ENCODE assay signal across 12 cellular contexts in the genomic region with DNA sequence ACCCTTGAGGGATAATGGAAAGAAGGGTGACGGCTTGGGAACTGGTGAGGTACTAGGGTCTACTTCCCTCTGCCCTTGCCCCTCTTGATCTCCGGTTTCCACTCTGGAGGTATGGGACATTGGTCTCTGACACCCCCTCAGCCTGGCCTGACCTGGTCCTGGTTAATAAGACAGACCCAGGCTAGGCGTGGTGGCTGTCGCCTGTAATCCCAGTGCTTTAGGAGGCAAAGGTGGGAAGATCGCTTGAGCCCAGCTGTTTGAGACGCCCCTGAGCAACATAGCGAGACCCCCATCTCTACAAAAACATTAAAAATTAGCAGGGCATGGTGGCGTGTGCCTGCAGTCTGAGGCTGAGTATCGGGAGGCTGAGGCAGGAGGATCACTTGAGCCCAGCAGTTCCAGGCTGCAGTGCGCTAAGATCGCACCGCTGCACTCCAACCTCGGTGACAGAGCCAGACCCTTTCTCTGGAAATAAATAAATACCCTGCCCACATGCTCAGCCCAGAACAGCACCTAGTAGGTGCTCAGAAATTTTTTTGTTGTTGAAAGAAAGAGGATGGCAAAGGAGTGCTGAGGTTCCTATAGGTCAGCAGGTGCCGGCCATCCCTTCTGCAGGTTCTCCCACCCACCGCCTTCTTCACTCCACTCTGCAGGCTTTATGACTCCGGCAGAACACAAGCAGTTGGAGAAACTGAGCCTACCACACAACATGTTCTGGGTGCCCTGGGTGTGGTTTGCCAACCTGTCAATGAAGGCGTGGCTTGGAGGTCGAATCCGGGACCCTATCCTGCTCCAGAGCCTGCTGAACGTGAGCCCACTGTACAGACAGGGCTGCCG. TPM values are rescaled to one million over a fixed set of nuclear protein-coding genes. Genes with fewer than 3 reads are reported as not detected.
DNase-seq lines count a peak whose midpoint lies in the region; ATAC-seq and TF ChIP-seq lines count a peak whose summit lies in the region.
"Had no signal": no experiment of that assay in that cellular context is flagged by ENCODE, and none has a peak within 500 bp of the region (broad histone marks: within the 10 kb centered on the region; RNA-seq: fewer than 3 reads in every experiment).

No MANE protein-coding gene starts in this region.

- peak in 1 of 4 experiments; percentile 1 for ATAC-seq in T-cell (replicated peaks in 1 of 4)
- ATAC-seq in gastroesophageal sphincter, result no peak
- no peak for ATAC-seq in HG02981 (IDR thresholded peaks at IDR 0.05; ENCODE audit: unreplicated experiment)
- ATAC-seq: body of pancreas had no signal

- POLR2A ChIA-PET in T-cell (lab: Charles Lee), result interaction anchor here in 1 of 2 donors (0.6 kb wide), 1 partner anchor 11 kb away, joined by 3 read pairs; a partner anchor contains a TSS

- H3K27me3 Mint-ChIP-seq in CD14-positive monocyte (ENCODE audit: low read depth in 3 of 3) (peaks cover 0 to 3% (median 1%) of the 10 kb centered on the region in 3 donors), T-cell (peaks cover 5 to 30% of the 10 kb centered on the region in 2 donors), progenitor cell of endocrine pancreas (peaks cover 24% of the 10 kb centered on the region)

- WGBS in gastroesophageal sphincter (ENCODE audit: low coverage in 1 of 2), 2 donors, result 91 to 100% methylated on average over 3 to 11 of the region's 21 CpGs

- H3K4me3 ChIP-seq in gastroesophageal sphincter, result peak overlapping the region in 1 of 2 donors; percentile 54
- H3K4me3 ChIP-seq: body of pancreas had no signal

- H3K36me3 Mint-ChIP-seq in CD14-positive monocyte (peaks cover 40 to 60% of the 10 kb centered on the region in 2 donors), T-cell (no peaks in the 10 kb centered on the region), progenitor cell of endocrine pancreas (ENCODE audit: insufficient read depth) (peaks cover 2% of the 10 kb centered on the region)

- peaks cover 0 to 38% (median 11%) of the 10 kb centered on the region in 3 donors for H3K4me1 ChIP-seq in gastroesophageal sphincter

- H3K27ac ChIP-seq in gastroesophageal sphincter, result peak overlapping the region in 3 of 4 donors; percentile 78 to 83 (median 82)

- TF ChIP-seq CTCF in CD14-positive monocyte (IDR thresholded peaks at IDR 0.05) (no peak), gastroesophageal sphincter (IDR thresholded peaks at IDR 0.05) (no peak), progenitor cell of endocrine pancreas (IDR thresholded peaks at IDR 0.05; ENCODE audit: unreplicated experiment) (no peak)

- no peaks in the 10 kb centered on the region for H3K9me3 ChIP-seq in gastroesophageal sphincter
- H3K9me3 ChIP-seq: body of pancreas had no signal

- peaks cover 36% of the 10 kb centered on the region for H3K27me3 ChIP-seq in gastroesophageal sphincter
- H3K27me3 ChIP-seq: body of pancreas had no signal

- peaks cover 55% of the 10 kb centered on the region for H3K4me1 Mint-ChIP-seq in CD14-positive monocyte
- peaks cover under 1 to 9% (median 2%) of the 10 kb centered on the region in 3 donors for H3K4me1 Mint-ChIP-seq in T-cell
- no peaks in the 10 kb centered on the region for H3K4me1 Mint-ChIP-seq in progenitor cell of endocrine pancreas (ENCODE audit: low read depth)

- CTCF ChIA-PET in T-cell (lab: Charles Lee), result no interaction called here

- no peak for TF ChIP-seq POLR2A in gastroesophageal sphincter (IDR thresholded peaks at IDR 0.05)

- peak overlapping the region; percentile 68 to 95 (median 91) for H3K27ac Mint-ChIP-seq in CD14-positive monocyte
- H3K27ac Mint-ChIP-seq in T-cell, result no peak overlapping the region
- H3K27ac Mint-ChIP-seq in progenitor cell of endocrine pancreas, result no peak overlapping the region

- DNase-seq in CD14-positive monocyte (ENCODE audit: low spot score), result no peak
- DNase-seq in T-cell, result peak in 1 of 34 experiments; percentile 23
- no peak for DNase-seq in progenitor cell of endocrine pancreas (ENCODE audit: low spot score, unreplicated experiment)
- no peak for DNase-seq in NCI-H524 treated with DMSO at 0.1 percent for 48 hours (lab: John Stamatoyannopoulos, UW)
- no peak for DNase-seq in NCI-H1694 treated with DMSO at 0.1 percent for 48 hours (lab: John Stamatoyannopoulos, UW)
- no peak for DNase-seq in NCI-H2196 treated with DMSO at 0.1 percent for 48 hours (lab: John Stamatoyannopoulos, UW; ENCODE audit: unreplicated experiment)
- DNase-seq: DMS 273 treated with DMSO at 0.1 percent for 48 hours; stimulated activated CD8-positive, alpha-beta memory T cell treated with anti-CD3 and anti-CD28 coated beads, Interleukin-4, amount 100 ng/mL, for 48 hours had no signal

- TF ChIP-seq EP300 in gastroesophageal sphincter (IDR thresholded peaks at IDR 0.05), result no peak

- H3K4me3 Mint-ChIP-seq in CD14-positive monocyte, result peak overlapping the region; percentile 82 to 86
- peak overlapping the region in 2 of 3 donors; percentile 31 to 55 for H3K4me3 Mint-ChIP-seq in T-cell
- peak overlapping the region; percentile 24 for H3K4me3 Mint-ChIP-seq in progenitor cell of endocrine pancreas (ENCODE audit: low read depth)

- intact Hi-C loops in CD14-positive monocyte (cut with micrococcal nuclease), result loop anchor here in 1 of 2 donors (5.0 kb wide), 1 partner anchor 149 kb away; no protein-coding TSS in a partner anchor

- H3K9me3 Mint-ChIP-seq in CD14-positive monocyte (peaks cover 0 to 3% (median 0%) of the 10 kb centered on the region in 7 donors), T-cell (no peaks in the 10 kb centered on the region), progenitor cell of endocrine pancreas (ENCODE audit: low read depth) (no peaks in the 10 kb centered on the region)

- H3K36me3 ChIP-seq in gastroesophageal sphincter, result peaks cover 0 to 38% of the 10 kb centered on the region in 2 donors

RNA-seq across cellular contexts. Expression of a gene that starts 6.3 kb away (rescaled TPM):
- polyA plus RNA-seq in CD14-positive monocyte, result 1 to 10 TPM; 5.9 to 7.4 TPM
- total RNA-seq in T-cell, result under 1 TPM in 3 of 5 donors, not detected in 2; 0.07 to 0.23 (median 0.13) TPM
- total RNA-seq in gastroesophageal sphincter, result 1 to 10 TPM; 3.0 to 4.0 (median 3.4) TPM
- total RNA-seq in progenitor cell of endocrine pancreas, result 0.34 and 0.44 TPM in 2 replicates
- total RNA-seq: T-helper 2 cell treated with Interferon-gamma antibody and Interleukin-4, amounts not matched to agents 100 ng/mL and 5 ng/mL, for 36 hours had no signal

RNA-seq across cellular contexts. Expression of a gene that starts 11.0 kb away (rescaled TPM):
- polyA plus RNA-seq in CD14-positive monocyte, result over 10,000 TPM in 1 of 2 donors, 1,000 to 10,000 TPM in 1; 8,968 to 11,239 TPM
- total RNA-seq in T-cell (1,000 to 10,000 TPM in 2 of 5 donors, 100 to 1,000 TPM in 3; 575 to 1,574 (median 654) TPM), gastroesophageal sphincter (1,000 to 10,000 TPM; 1,945 to 2,292 (median 2,070) TPM), progenitor cell of endocrine pancreas (1,669 and 1,699 TPM in 2 replicates)

RNA-seq across cellular contexts. Expression of a gene that starts 39.0 kb away (rescaled TPM):
- not detected for polyA plus RNA-seq in CD14-positive monocyte
- under 1 TPM in 2 of 5 donors, not detected in 3; 0.12 to 0.28 TPM for total RNA-seq in T-cell
- 10 to 100 TPM; 11.5 to 22.1 (median 14.7) TPM for total RNA-seq in gastroesophageal sphincter
- 0.53 and 0.67 TPM in 2 replicates for total RNA-seq in progenitor cell of endocrine pancreas
- total RNA-seq: T-helper 2 cell treated with Interferon-gamma antibody and Interleukin-4, amounts not matched to agents 100 ng/mL and 5 ng/mL, for 36 hours had no signal

Comparison
In these comparisons a context has a peak if more than half of its experiments do, and no peak if none do; other contexts are left out.
1. H3K27ac Mint-ChIP-seq: peak in CD14-positive monocyte (7 of 7); none in T-cell (0 of 2) and progenitor cell of endocrine pancreas (single experiment).
2. H3K4me3 Mint-ChIP-seq: peak in every context shown above with its lines; median percentile 84 in CD14-positive monocyte; 43 in T-cell; 24 in progenitor cell of endocrine pancreas.